In the genomic region with DNA sequence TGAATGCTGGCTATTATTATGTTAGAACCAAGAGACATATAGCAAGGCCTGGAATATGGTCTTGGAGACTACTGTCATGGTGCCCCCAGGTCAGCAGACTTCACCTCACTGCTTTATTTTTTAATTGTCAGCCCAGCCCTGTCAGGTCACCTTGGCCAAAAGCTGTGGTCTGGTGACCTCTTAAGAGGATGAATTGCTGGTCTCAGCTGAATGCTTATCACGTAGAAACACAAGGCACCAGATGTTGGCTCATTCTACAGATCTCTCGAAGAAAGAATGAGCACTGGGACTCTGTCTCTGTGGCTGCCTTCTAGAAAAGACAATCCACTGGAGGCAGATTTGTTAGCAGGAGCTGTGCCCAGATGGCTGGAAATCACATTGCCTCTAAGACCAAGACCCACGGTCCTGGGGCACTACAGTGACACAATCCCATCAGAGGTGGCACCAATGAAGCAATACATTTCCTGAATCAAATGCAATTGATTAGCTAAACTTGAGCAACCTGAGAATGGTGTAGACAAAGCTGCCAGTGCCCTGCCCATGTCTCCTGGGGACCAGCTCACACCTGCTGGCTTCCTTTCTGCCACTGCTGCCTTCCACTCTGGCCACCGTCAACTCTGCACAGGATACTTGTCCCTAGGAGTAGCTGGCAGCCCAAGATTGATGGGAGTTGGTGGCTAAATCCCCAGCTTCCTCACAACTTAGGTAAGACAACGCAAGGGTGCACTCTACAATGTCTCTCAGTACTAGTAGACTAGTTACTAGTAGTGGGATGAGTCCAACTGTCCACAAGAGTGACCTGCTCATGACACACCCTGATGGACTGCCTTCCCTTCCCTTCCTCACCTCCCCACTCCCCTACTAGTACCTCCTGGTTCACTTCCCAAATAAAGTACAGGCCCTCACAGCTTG, we compare ENCODE assay signal across 1 cellular context.
TF ChIP-seq lines count a peak whose summit lies in the region.

No MANE protein-coding gene starts in this region.

TF ChIP-seq in K562, 482 proteins besides CTCF, POLR2A, EP300 and RAD21 (continued from another document and continues in another):
- no peak for TF ChIP-seq ZNF134 (CRISPR knock-in tag; conservative IDR thresholded peaks at IDR 0.05)
- TF ChIP-seq ZNF232 (CRISPR knock-in tag; IDR thresholded peaks at IDR 0.05): no peak
- TF ChIP-seq ZNF224 (CRISPR knock-in tag; IDR thresholded peaks at IDR 0.05): no peak
- peak; percentile 83 for TF ChIP-seq STAT5A (IDR thresholded peaks at IDR 0.05; ENCODE audit: borderline replicate concordance, low read length)
- TF ChIP-seq, protein P1, sequence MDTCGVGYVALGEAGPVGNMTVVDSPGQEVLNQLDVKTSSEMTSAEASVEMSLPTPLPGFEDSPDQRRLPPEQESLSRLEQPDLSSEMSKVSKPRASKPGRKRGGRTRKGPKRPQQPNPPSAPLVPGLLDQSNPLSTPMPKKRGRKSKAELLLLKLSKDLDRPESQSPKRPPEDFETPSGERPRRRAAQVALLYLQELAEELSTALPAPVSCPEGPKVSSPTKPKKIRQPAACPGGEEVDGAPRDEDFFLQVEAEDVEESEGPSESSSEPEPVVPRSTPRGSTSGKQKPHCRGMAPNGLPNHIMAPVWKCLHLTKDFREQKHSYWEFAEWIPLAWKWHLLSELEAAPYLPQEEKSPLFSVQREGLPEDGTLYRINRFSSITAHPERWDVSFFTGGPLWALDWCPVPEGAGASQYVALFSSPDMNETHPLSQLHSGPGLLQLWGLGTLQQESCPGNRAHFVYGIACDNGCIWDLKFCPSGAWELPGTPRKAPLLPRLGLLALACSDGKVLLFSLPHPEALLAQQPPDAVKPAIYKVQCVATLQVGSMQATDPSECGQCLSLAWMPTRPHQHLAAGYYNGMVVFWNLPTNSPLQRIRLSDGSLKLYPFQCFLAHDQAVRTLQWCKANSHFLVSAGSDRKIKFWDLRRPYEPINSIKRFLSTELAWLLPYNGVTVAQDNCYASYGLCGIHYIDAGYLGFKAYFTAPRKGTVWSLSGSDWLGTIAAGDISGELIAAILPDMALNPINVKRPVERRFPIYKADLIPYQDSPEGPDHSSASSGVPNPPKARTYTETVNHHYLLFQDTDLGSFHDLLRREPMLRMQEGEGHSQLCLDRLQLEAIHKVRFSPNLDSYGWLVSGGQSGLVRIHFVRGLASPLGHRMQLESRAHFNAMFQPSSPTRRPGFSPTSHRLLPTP (IDR thresholded peaks at IDR 0.05; ENCODE audit: borderline replicate concordance, extremely low read depth, insufficient read length): no peak
- no peak for TF ChIP-seq FOXP1 (CRISPR knock-in tag; IDR thresholded peaks at IDR 0.05)
- TF ChIP-seq, protein P2, sequence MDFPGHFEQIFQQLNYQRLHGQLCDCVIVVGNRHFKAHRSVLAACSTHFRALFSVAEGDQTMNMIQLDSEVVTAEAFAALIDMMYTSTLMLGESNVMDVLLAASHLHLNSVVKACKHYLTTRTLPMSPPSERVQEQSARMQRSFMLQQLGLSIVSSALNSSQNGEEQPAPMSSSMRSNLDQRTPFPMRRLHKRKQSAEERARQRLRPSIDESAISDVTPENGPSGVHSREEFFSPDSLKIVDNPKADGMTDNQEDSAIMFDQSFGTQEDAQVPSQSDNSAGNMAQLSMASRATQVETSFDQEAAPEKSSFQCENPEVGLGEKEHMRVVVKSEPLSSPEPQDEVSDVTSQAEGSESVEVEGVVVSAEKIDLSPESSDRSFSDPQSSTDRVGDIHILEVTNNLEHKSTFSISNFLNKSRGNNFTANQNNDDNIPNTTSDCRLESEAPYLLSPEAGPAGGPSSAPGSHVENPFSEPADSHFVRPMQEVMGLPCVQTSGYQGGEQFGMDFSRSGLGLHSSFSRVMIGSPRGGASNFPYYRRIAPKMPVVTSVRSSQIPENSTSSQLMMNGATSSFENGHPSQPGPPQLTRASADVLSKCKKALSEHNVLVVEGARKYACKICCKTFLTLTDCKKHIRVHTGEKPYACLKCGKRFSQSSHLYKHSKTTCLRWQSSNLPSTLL (IDR thresholded peaks at IDR 0.05): no peak
- TF ChIP-seq PHB (CRISPR knock-in tag; IDR thresholded peaks at IDR 0.05): no peak
- no peak for TF ChIP-seq DEAF1 (CRISPR knock-in tag; IDR thresholded peaks at IDR 0.05)
- TF ChIP-seq RHOXF2B (CRISPR knock-in tag; conservative IDR thresholded peaks at IDR 0.05): no peak
- no peak for TF ChIP-seq ETS2 (tag; IDR thresholded peaks at IDR 0.05; ENCODE audit: borderline replicate concordance, poor library complexity, severe bottlenecking)
- peak; percentile 64; the same call in 1 of the 2 replicates for TF ChIP-seq MAFG (tag; conservative IDR thresholded peaks at IDR 0.05)
- 0 out of 2 replicates have a peak, but pooled peaks have one; percentile 32 for TF ChIP-seq AFF4 (CRISPR knock-in tag; IDR thresholded peaks at IDR 0.05)
- TF ChIP-seq SMARCB1 (IDR thresholded peaks at IDR 0.05; ENCODE audit: insufficient read length, low read depth): no peak
- TF ChIP-seq NR0B1 (IDR thresholded peaks at IDR 0.05; ENCODE audit: partially characterized antibody): no peak
- no peak for TF ChIP-seq TCF7 (IDR thresholded peaks at IDR 0.05; ENCODE audit: borderline replicate concordance)
- TF ChIP-seq MITF (IDR thresholded peaks at IDR 0.05): peak; percentile 81
- TF ChIP-seq WHSC1 (IDR thresholded peaks at IDR 0.05; ENCODE audit: low read length): no peak
- no peak for TF ChIP-seq TBP (optimal IDR thresholded peaks at IDR 0.05; ENCODE audit: low read depth, low read length)
- TF ChIP-seq CREB1 (IDR thresholded peaks at IDR 0.05): peak; percentile 34; the same call in 1 of the 2 replicates
- no peak for TF ChIP-seq CREB1 (CRISPR knock-in tag; IDR thresholded peaks at IDR 0.05)
- no peak for TF ChIP-seq SIN3B (IDR thresholded peaks at IDR 0.05; ENCODE audit: low read depth)
- no peak for TF ChIP-seq NKRF (IDR thresholded peaks at IDR 0.05; ENCODE audit: borderline replicate concordance)
- no peak for TF ChIP-seq ZFP1 (CRISPR knock-in tag; IDR thresholded peaks at IDR 0.05)
- no peak for TF ChIP-seq EGR1 (conservative IDR thresholded peaks at IDR 0.05)
- TF ChIP-seq, protein P3, sequence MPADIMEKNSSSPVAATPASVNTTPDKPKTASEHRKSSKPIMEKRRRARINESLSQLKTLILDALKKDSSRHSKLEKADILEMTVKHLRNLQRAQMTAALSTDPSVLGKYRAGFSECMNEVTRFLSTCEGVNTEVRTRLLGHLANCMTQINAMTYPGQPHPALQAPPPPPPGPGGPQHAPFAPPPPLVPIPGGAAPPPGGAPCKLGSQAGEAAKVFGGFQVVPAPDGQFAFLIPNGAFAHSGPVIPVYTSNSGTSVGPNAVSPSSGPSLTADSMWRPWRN (IDR thresholded peaks at IDR 0.05; ENCODE audit: low read depth): no peak; the same call in 1 of the 2 replicates
- no peak for TF ChIP-seq SNIP1 (IDR thresholded peaks at IDR 0.05; ENCODE audit: low read depth)
- no peak for TF ChIP-seq MNT (conservative IDR thresholded peaks at IDR 0.05)
- TF ChIP-seq MAX (CRISPR knock-in tag; IDR thresholded peaks at IDR 0.05): 0 out of 2 replicates have a peak, but pooled peaks have one; percentile 17
- peak; percentile 79 for TF ChIP-seq HDAC3 (IDR thresholded peaks at IDR 0.05; ENCODE audit: borderline replicate concordance, partially characterized antibody)
- TF ChIP-seq ZNF740 (CRISPR knock-in tag; IDR thresholded peaks at IDR 0.05): no peak
- no peak for TF ChIP-seq ZNF740 (tag; IDR thresholded peaks at IDR 0.05)
- TF ChIP-seq NEUROD1 (IDR thresholded peaks at IDR 0.05; ENCODE audit: borderline replicate concordance, low read depth, low read length, partially characterized antibody): peak; percentile 20
- TF ChIP-seq ZNF778 (CRISPR knock-in tag; IDR thresholded peaks at IDR 0.05): no peak
- TF ChIP-seq YBX1 (IDR thresholded peaks at IDR 0.05): no peak
